20 cellular contexts compared by ENCODE assay signal in the genomic region with DNA sequence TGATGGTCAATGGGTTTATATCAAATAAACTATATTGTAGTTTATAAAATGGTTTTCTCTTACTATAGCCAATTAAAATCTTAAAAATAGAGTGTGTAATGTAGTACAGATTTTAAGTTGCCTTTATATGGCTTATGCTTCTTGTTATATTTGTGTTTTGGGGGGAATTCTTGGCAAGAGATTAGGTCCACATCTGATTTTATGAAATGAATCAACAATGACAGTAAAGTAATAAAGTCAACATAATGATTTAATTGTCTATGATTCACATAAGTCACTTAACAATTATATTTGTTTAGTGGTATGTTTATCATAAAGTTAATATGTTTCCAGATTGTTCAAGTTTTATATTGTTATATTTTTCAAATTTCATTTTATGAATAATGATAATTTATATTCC.
DNase-seq lines count a peak whose midpoint lies in the region; ATAC-seq, FAIRE-seq and TF ChIP-seq lines count a peak whose summit lies in the region.
"Had no signal": no experiment of that assay in that cellular context is flagged by ENCODE, and none has a peak within 500 bp of the region (broad histone marks: within the 10 kb centered on the region; RNA-seq: fewer than 3 reads in every experiment).

No MANE protein-coding gene starts in this region.

- no peaks in the 10 kb centered on the region for H3K9me2 ChIP-seq in PC-3 (replicated peaks; ENCODE audit: low read length)

- H3K79me2 ChIP-seq in PC-3 (ENCODE audit: low read length), result no peaks in the 10 kb centered on the region

- no peak overlapping the region for H2AFZ ChIP-seq in PC-3 (ENCODE audit: low read length)

- H3K9ac ChIP-seq in PC-3 (ENCODE audit: low read length), result no peak overlapping the region

- BruUV-seq in PC-3 (replicated peaks; lab: Mats Ljungman, UMichigan), result no TSS peak

- ATAC-seq in PC-3 (peak; percentile 81), left cardiac atrium (no peak)

- peaks cover 15% of the 10 kb centered on the region for H3K4me1 ChIP-seq in PC-3 (ENCODE audit: insufficient read depth, low read length)
- H3K4me1 ChIP-seq in small intestine (ENCODE audit: control insufficient read depth in 2 of 2, insufficient read depth in 1 of 2, low read depth in 1 of 2, low read length in 1 of 2), result no peaks in the 10 kb centered on the region
- H3K4me1 ChIP-seq in ovary (ENCODE audit: insufficient read depth), result no peaks in the 10 kb centered on the region
- H3K4me1 ChIP-seq: HAP-1 had no signal

- FAIRE-seq in A204.1 (lab: Jason Lieb, UNC) (peak; percentile 41), frontal cortex (lab: Jason Lieb, UNC) (peak; percentile 82), small intestine (lab: Jason Lieb, UNC) (peak; percentile 94)
- FAIRE-seq: GM12891, GM18507, H54 had no signal

- no peak for TF ChIP-seq POLR2A in ovary (IDR thresholded peaks at IDR 0.05)

- H3K36me3 ChIP-seq in PC-3 (ENCODE audit: low read depth, low read length) (no peaks in the 10 kb centered on the region), small intestine (ENCODE audit: control insufficient read depth in 2 of 2, insufficient read depth in 2 of 2, low read length in 2 of 2) (no peaks in the 10 kb centered on the region), ovary (no peaks in the 10 kb centered on the region)
- H3K36me3 ChIP-seq: HAP-1 had no signal

- intact Hi-C loops in PC-3 (cut with micrococcal nuclease) (loop anchor here (10.0 kb wide), 1 partner anchor 245 kb away; no protein-coding TSS in a partner anchor), left cardiac atrium (cut with DNase I) (no loop called here), ovary (cut with DNase I) (no loop called here)

- TF ChIP-seq CTCF in PC-3 (conservative IDR thresholded peaks at IDR 0.05; ENCODE audit: low read depth, low read length), result no peak
- TF ChIP-seq CTCF in ovary (IDR thresholded peaks at IDR 0.05), result no peak

- no peak for TF ChIP-seq EP300 in ovary (IDR thresholded peaks at IDR 0.05)

- DNase-seq in PC-3 (peak; percentile 53), frontal cortex (ENCODE audit: low spot score in 2 of 2) (no peak), small intestine (no peak), left cardiac atrium (no peak), ovary (no peak), kidney glomerular epithelial cell (lab: John Stamatoyannopoulos, UW) (no peak)
- DNase-seq: 8988T; C1 segment of cervical spinal cord; Calu3; CD4-positive, alpha-beta memory T cell; COR-L47; DND-41; GDM1; GOT3; HFFc6 had no signal

- POLR2A ChIA-PET in PC-3 (lab: Charles Lee; ENCODE audit: unreplicated experiment), result no interaction called here

- H3K27me3 ChIP-seq in PC-3 (ENCODE audit: low read length) (no peaks in the 10 kb centered on the region), small intestine (ENCODE audit: control insufficient read depth in 2 of 2, insufficient read depth in 2 of 2, low read length in 2 of 2) (no peaks in the 10 kb centered on the region), ovary (no peaks in the 10 kb centered on the region)

- H3F3A ChIP-seq in PC-3 (ENCODE audit: low read length, unreplicated experiment), result no peaks in the 10 kb centered on the region

- CTCF ChIA-PET in PC-3 (lab: Charles Lee), result no interaction called here

- H3K4me3 ChIP-seq in PC-3 (ENCODE audit: low read length) (no peak overlapping the region), small intestine (ENCODE audit: low read depth in 1 of 2, low read length in 2 of 2) (no peak overlapping the region), ovary (no peak overlapping the region)
- H3K4me3 ChIP-seq: HAP-1 had no signal

- H3K4me2 ChIP-seq in PC-3 (ENCODE audit: low read length), result no peak overlapping the region

- H4K20me1 ChIP-seq in PC-3 (ENCODE audit: low read length), result no peaks in the 10 kb centered on the region

- H3K9me3 ChIP-seq in PC-3 (ENCODE audit: low read length), result no peaks in the 10 kb centered on the region
- no peaks in the 10 kb centered on the region for H3K9me3 ChIP-seq in small intestine (ENCODE audit: control insufficient read depth, low read depth)
- H3K9me3 ChIP-seq in ovary, result no peaks in the 10 kb centered on the region
- H3K9me3 ChIP-seq: HAP-1 had no signal

- H3K27ac ChIP-seq in PC-3 (ENCODE audit: low read length) (no peak overlapping the region), small intestine (ENCODE audit: low read depth in 1 of 2, low read length in 1 of 2) (no peak overlapping the region), ovary (no peak overlapping the region)
